ENCODE assay signal across 4 cellular contexts in the genomic region with DNA sequence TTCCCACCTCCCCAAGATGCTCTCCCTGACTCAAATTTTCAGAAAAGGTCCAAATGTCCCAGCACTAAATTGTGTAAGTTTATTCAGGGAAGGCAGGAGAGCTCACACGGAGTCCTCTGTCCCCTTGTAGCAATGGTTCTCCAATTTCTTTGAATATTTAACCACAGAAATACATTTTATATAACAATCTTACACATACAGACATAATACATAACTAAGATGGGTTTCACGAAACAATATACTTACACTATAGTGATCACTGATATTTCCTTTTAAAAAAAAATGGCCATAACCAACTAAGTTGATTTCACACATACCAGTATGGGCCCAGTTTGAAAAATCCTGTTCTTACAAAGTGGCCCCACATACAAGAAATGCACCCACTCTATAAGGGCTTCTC. TPM values are rescaled to one million over a fixed set of nuclear protein-coding genes. Genes with fewer than 3 reads are reported as not detected.
"Had no signal": no experiment of that assay in that cellular context is flagged by ENCODE, and none has a peak within 500 bp of the region (broad histone marks: within the 10 kb centered on the region; RNA-seq: fewer than 3 reads in every experiment).

A gene (minus strand): TSS at position 101 of the 400 bp plus-strand sequence. CDS start 832 bp downstream, outside the sequence.

RNA-seq across cellular contexts. Expression of the gene that starts here (rescaled TPM):
- total RNA-seq: HT-29, HT1080 had no signal
- polyA plus RNA-seq: IgD-negative memory B cell, IMR-90 had no signal
